25 cellular contexts compared by ENCODE assay signal in the genomic region with DNA sequence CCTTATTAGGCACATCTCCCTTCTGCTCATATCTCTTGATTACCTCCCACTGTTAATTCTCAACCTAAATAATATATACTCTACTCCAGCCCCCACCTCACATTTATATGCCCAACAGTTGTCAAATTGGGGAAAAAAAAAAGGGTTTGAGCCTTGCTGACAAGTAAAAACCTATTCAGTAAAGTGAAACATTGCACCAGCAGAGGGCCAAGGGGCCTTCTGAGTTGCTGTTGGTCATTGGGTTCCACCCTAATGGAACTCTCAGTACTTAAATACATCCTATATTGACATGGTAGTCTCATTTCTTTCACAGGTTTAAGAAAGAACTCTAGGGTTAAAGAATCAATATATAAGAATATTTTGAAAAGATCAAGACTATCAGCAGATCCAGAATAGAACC.
DNase-seq lines count a peak whose midpoint lies in the region; ATAC-seq and TF ChIP-seq lines count a peak whose summit lies in the region.
"Had no signal": no experiment of that assay in that cellular context is flagged by ENCODE, and none has a peak within 500 bp of the region (broad histone marks: within the 10 kb centered on the region; RNA-seq: fewer than 3 reads in every experiment).

No MANE protein-coding gene starts in this region.

- ATAC-seq in WTC11 = peak; percentile 50; the same call in 1 of the 2 replicates
- no peak for ATAC-seq in GM21576 (IDR thresholded peaks at IDR 0.05; ENCODE audit: unreplicated experiment)
- ATAC-seq: GM12878, SK-N-SH treated with all-trans-retinoic acid at 6 μM for 48 hours, T-cell had no signal

- H3K4me1 ChIP-seq in mesendoderm (ENCODE audit: control insufficient read depth, low read depth, low read length) = no peaks in the 10 kb centered on the region

- CTCF ChIA-PET in WTC11 (lab: Charles Lee) = no interaction called here
- CTCF ChIA-PET in RWPE1 (lab: Yijun Ruan, JAX) = no interaction called here

- H3K27ac Mint-ChIP-seq in WTC11 = no peak overlapping the region
- no peak overlapping the region for H3K27ac Mint-ChIP-seq in T-helper 2 cell treated with Interferon-gamma antibody and Interleukin-4, amounts not matched to agents 5 μg/mL and 100 μg/mL, for 36 hours
- H3K27ac Mint-ChIP-seq: CD8-positive, alpha-beta memory T cell; T-cell had no signal

- DNase-seq in DMS 273 (lab: John Stamatoyannopoulos, UW; ENCODE audit: unreplicated experiment) = peak; percentile 20
- DNase-seq in DMS 273 treated with DMSO at 0.1 percent for 48 hours (lab: John Stamatoyannopoulos, UW) = no peak
- DNase-seq in HT-29 (ENCODE audit: low spot score) = peak; percentile 37
- peak; percentile 12 for DNase-seq in WTC11 (ENCODE audit: low spot score)
- peak; percentile 10 for DNase-seq in mesendoderm
- DNase-seq in RWPE1 (ENCODE audit: low spot score) = no peak
- DNase-seq in T-helper 2 cell treated with Interferon-gamma antibody and Interleukin-4, amounts not matched to agents 5 μg/mL and 100 μg/mL, for 36 hours (ENCODE audit: low spot score) = no peak
- DNase-seq: Calu3; CD8-positive, alpha-beta memory T cell; DMS79; GOT3; Kasumi-1; NCI-H1417; NCI-H187; NCI-H2107; NCI-H226; NCI-H510A treated with DMSO at 0.1 percent for 48 hours; RPMI8226; SHP77 treated with DMSO at 0.1 percent for 48 hours; T-cell had no signal

- no peak overlapping the region for H3K56ac ChIP-seq in mesendoderm (ENCODE audit: low read length)

- H3K23ac ChIP-seq in mesendoderm (ENCODE audit: low read length) = no peak overlapping the region

- H3K4me2 ChIP-seq in mesendoderm (ENCODE audit: low read length) = no peak overlapping the region

- H3K9me3 Mint-ChIP-seq in WTC11 = peaks cover 14% of the 10 kb centered on the region
- H3K9me3 Mint-ChIP-seq in T-helper 2 cell treated with Interferon-gamma antibody and Interleukin-4, amounts not matched to agents 5 μg/mL and 100 μg/mL, for 36 hours = no peaks in the 10 kb centered on the region
- H3K9me3 Mint-ChIP-seq: T-cell had no signal

- no peaks in the 10 kb centered on the region for H3K36me3 ChIP-seq in mesendoderm (ENCODE audit: control insufficient read depth, insufficient read depth, low read length)

- no peak overlapping the region for H2BK120ac ChIP-seq in mesendoderm (ENCODE audit: low read depth, low read length)

- H2BK5ac ChIP-seq in mesendoderm (ENCODE audit: low read length) = no peak overlapping the region

- H3K27ac ChIP-seq in mesendoderm (ENCODE audit: low read depth, low read length) (no peak overlapping the region), RWPE1 (no peak overlapping the region)
- H3K27ac ChIP-seq: 22Rv1, C4-2B had no signal

- POLR2A ChIA-PET in WTC11 (lab: Charles Lee) (no interaction called here), RWPE1 (lab: Yijun Ruan, JAX; ENCODE audit: low non-redundant PET) (no interaction called here)

- no peaks in the 10 kb centered on the region for H3K79me1 ChIP-seq in mesendoderm (ENCODE audit: low read length)

- no peak for TF ChIP-seq CTCF in WTC11 (IDR thresholded peaks at IDR 0.05)
- no peak for TF ChIP-seq CTCF in RWPE1 (conservative IDR thresholded peaks at IDR 0.05; ENCODE audit: low read depth)

- no peak overlapping the region for H3K4me3 ChIP-seq in mesendoderm (ENCODE audit: low read length)
- H3K4me3 ChIP-seq: GM12878 had no signal

- H3K36me3 Mint-ChIP-seq in WTC11 = peaks cover 13% of the 10 kb centered on the region
- H3K36me3 Mint-ChIP-seq in T-helper 2 cell treated with Interferon-gamma antibody and Interleukin-4, amounts not matched to agents 5 μg/mL and 100 μg/mL, for 36 hours (ENCODE audit: low read depth) = no peaks in the 10 kb centered on the region
- H3K36me3 Mint-ChIP-seq: CD8-positive, alpha-beta memory T cell; T-cell had no signal

- no peak overlapping the region for H3K9ac ChIP-seq in mesendoderm (ENCODE audit: low read length)

- H3K27me3 Mint-ChIP-seq in WTC11 (ENCODE audit: low read depth) = no peaks in the 10 kb centered on the region
- H3K27me3 Mint-ChIP-seq in T-helper 2 cell treated with Interferon-gamma antibody and Interleukin-4, amounts not matched to agents 5 μg/mL and 100 μg/mL, for 36 hours (ENCODE audit: low read depth) = no peaks in the 10 kb centered on the region

- no peak overlapping the region for H2AK5ac ChIP-seq in mesendoderm (ENCODE audit: low read length)

- no peak overlapping the region for H4K8ac ChIP-seq in mesendoderm (ENCODE audit: low read depth, low read length)

- H3K4ac ChIP-seq in mesendoderm (ENCODE audit: low read depth, low read length) = no peak overlapping the region

- H4K5ac ChIP-seq in mesendoderm (ENCODE audit: low read length) = no peak overlapping the region

- no peak overlapping the region for H3K18ac ChIP-seq in mesendoderm (ENCODE audit: low read length)

- H2BK15ac ChIP-seq in mesendoderm (replicated peaks; ENCODE audit: low read depth) = no peak overlapping the region

- H3K4me3 Mint-ChIP-seq in WTC11 = no peak overlapping the region
- H3K4me3 Mint-ChIP-seq in T-helper 2 cell treated with Interferon-gamma antibody and Interleukin-4, amounts not matched to agents 5 μg/mL and 100 μg/mL, for 36 hours = no peak overlapping the region
- H3K4me3 Mint-ChIP-seq: CD8-positive, alpha-beta memory T cell; T-cell had no signal

- H3K4me1 Mint-ChIP-seq in WTC11 = no peaks in the 10 kb centered on the region
- H3K4me1 Mint-ChIP-seq in T-helper 2 cell treated with Interferon-gamma antibody and Interleukin-4, amounts not matched to agents 5 μg/mL and 100 μg/mL, for 36 hours (ENCODE audit: low read depth) = no peaks in the 10 kb centered on the region
- H3K4me1 Mint-ChIP-seq: CD8-positive, alpha-beta memory T cell; T-cell had no signal

- no peaks in the 10 kb centered on the region for H3K79me2 ChIP-seq in mesendoderm (ENCODE audit: control insufficient read depth, insufficient read depth, low read length)

- H3K27me3 ChIP-seq in mesendoderm (ENCODE audit: insufficient read depth, low read length, poor library complexity) = no peaks in the 10 kb centered on the region

TF ChIP-seq in WTC11, 78 proteins besides CTCF, POLR2A, EP300 and RAD21:
- TF ChIP-seq ATF1 (CRISPR knock-in tag; IDR thresholded peaks at IDR 0.05) = no peak
- TF ChIP-seq, protein P1, sequence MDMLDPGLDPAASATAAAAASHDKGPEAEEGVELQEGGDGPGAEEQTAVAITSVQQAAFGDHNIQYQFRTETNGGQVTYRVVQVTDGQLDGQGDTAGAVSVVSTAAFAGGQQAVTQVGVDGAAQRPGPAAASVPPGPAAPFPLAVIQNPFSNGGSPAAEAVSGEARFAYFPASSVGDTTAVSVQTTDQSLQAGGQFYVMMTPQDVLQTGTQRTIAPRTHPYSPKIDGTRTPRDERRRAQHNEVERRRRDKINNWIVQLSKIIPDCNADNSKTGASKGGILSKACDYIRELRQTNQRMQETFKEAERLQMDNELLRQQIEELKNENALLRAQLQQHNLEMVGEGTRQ (CRISPR knock-in tag; IDR thresholded peaks at IDR 0.05) = no peak
- no peak for TF ChIP-seq FOXJ3 (CRISPR knock-in tag; IDR thresholded peaks at IDR 0.05; ENCODE audit: borderline replicate concordance)
- TF ChIP-seq JUN (CRISPR knock-in tag; IDR thresholded peaks at IDR 0.05) = no peak
- TF ChIP-seq, protein P2, sequence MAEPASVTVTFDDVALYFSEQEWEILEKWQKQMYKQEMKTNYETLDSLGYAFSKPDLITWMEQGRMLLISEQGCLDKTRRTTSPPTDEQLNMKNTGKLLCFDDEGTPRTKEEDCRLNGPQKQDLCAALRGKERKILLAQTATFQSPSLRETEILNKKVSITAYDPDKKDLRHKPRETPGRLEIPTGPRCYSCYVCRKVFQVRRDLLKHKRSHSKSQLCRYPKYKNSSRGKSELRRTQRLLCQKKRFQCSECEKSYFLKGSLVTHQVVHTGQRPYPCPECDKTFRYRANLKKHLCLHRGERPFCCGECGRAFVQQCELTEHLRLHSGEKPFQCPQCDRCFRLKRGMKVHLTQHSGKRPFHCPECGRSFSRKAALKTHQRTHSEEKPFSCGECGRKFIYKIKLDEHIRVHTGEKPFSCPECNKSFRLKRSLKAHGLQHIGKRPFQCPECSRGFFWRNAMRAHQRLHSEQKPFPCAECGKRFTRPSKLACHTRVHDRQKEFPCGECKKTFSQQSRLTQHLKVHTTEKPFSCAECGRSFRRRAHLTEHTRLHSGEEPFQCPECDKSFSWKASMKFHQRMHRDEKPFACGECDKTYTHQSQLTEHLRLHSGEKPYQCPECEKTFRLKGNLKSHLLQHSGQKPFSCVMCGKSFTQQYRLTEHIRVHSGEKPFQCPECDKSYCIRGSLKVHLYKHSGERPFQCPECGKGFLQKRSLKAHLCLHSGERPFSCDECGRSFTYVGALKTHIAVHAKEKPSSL (CRISPR knock-in tag; conservative IDR thresholded peaks at IDR 0.05) = no peak

Comparison
In these comparisons a context has a peak if more than half of its experiments do, and no peak if none do; other contexts are left out.
1. DNase-seq: peak in DMS 273 (single experiment), HT-29 (single experiment), WTC11 (single experiment) and mesendoderm (single experiment); none in DMS 273 treated with DMSO at 0.1 percent for 48 hours (single experiment), RWPE1 (single experiment) and T-helper 2 cell treated with Interferon-gamma antibody and Interleukin-4, amounts not matched to agents 5 μg/mL and 100 μg/mL, for 36 hours (single experiment).